Comparison of ENCODE assay signal across 25 cellular contexts in the genomic region with DNA sequence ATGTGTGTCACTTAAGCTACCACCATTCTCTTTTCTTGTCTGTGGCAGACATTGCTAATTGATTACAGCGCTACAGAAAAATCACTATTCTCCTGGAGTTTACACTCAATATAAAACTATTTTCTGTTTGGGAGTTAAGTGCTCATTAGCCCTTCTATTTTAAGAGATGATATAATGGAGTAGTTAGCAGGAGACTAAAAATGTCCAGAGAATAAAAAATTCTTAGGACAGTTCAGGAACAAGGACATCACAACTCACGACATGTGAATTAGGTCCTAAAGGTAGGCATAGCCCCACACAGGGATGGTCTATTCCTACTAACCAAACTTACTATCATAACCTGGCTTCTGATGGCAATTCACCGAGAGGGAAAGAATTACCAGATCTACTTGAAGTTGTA.
"Had no signal": no experiment of that assay in that cellular context is flagged by ENCODE, and none has a peak within 500 bp of the region (broad histone marks: within the 10 kb centered on the region; RNA-seq: fewer than 3 reads in every experiment).

No MANE protein-coding gene starts in this region.

- H3K27me3 ChIP-seq: brain microvascular endothelial cell, neutrophil, sigmoid colon, stomach, thyroid gland, upper lobe of left lung, vagina had no signal

- H3K27ac ChIP-seq: brain microvascular endothelial cell, neutrophil, sigmoid colon, stomach, thyroid gland, upper lobe of left lung, vagina had no signal

- H3K4me1 ChIP-seq: sigmoid colon, thyroid gland, upper lobe of left lung had no signal

- DNase-seq: activated CD4-positive, alpha-beta T cell treated with anti-CD3 and anti-CD28 coated beads, Interleukin-2, amount 50 U/mL, for 1 hour; activated CD8-positive, alpha-beta T cell treated with anti-CD3 and anti-CD28 coated beads for 36 hours; activated gamma-delta T cell treated with Interleukin-2 at 50 U/mL for 16 hours; activated naive CD4-positive, alpha-beta T cell treated with anti-CD3 and anti-CD28 coated beads, Interleukin-2, amount 50 U/mL, for 16 hours; activated T-cell treated with anti-CD3 and anti-CD28 coated beads, Interleukin-2, amount 50 U/mL, for 4 hours; amniotic stem cell; brain microvascular endothelial cell; caudate nucleus; foreskin fibroblast; head of caudate nucleus; kidney glomerular epithelial cell; mammary epithelial cell; naive B cell; nephron progenitor cell; sigmoid colon; small intestine; stimulated activated CD4-positive, alpha-beta T cell treated with anti-CD3 and anti-CD28 coated beads, Interleukin-4, amount 100 ng/mL, for 24 hours; stimulated activated CD8-positive, alpha-beta memory T cell treated with anti-CD3 and anti-CD28 coated beads, Interleukin-4, amount 100 ng/mL, for 48 hours; stomach; T-helper 17 cell; T1000; thyroid gland; upper lobe of left lung had no signal

- H3K36me3 ChIP-seq: brain microvascular endothelial cell, neutrophil, sigmoid colon, stomach, thyroid gland, upper lobe of left lung, vagina had no signal

- H3K4me3 ChIP-seq: sigmoid colon, stomach, thyroid gland, upper lobe of left lung, vagina had no signal

- H3K9me3 ChIP-seq: neutrophil, sigmoid colon, stomach, thyroid gland, upper lobe of left lung, vagina had no signal
